In genomic region chr11:62544521-62545436, GRCh38 we compare ENCODE assay signal across 1 cellular context.
TF ChIP-seq lines count a peak whose summit lies in the region.

No MANE protein-coding gene starts in this region.

TF ChIP-seq in IMR-90, 13 proteins besides CTCF, POLR2A, EP300 and RAD21:
- TF ChIP-seq CHD1 (IDR thresholded peaks at IDR 0.05; ENCODE audit: low read depth, low read length): no peak
- no peak for TF ChIP-seq FOS (IDR thresholded peaks at IDR 0.05; ENCODE audit: low read depth, low read length)
- TF ChIP-seq USF2 (IDR thresholded peaks at IDR 0.05; ENCODE audit: low read depth, low read length): no peak
- TF ChIP-seq BHLHE40 (IDR thresholded peaks at IDR 0.05; ENCODE audit: low read depth, low read length): no peak
- no peak for TF ChIP-seq CEBPB (IDR thresholded peaks at IDR 0.05; ENCODE audit: low read depth, low read length)
- TF ChIP-seq MAZ (IDR thresholded peaks at IDR 0.05; ENCODE audit: borderline replicate concordance, low read depth, low read length): no peak
- TF ChIP-seq ELK1 (IDR thresholded peaks at IDR 0.05; ENCODE audit: borderline replicate concordance, low read depth, low read length): no peak
- no peak for TF ChIP-seq MXI1 (IDR thresholded peaks at IDR 0.05; ENCODE audit: borderline replicate concordance, low read depth, low read length)
- no peak for TF ChIP-seq RFX5 (IDR thresholded peaks at IDR 0.05; ENCODE audit: low read depth, low read length)
- TF ChIP-seq NFE2L2 (IDR thresholded peaks at IDR 0.05; ENCODE audit: low read depth, low read length): no peak
- TF ChIP-seq RCOR1 (IDR thresholded peaks at IDR 0.05; ENCODE audit: insufficient replicate concordance, low read length): no peak
- no peak for TF ChIP-seq SMC3 (IDR thresholded peaks at IDR 0.05; ENCODE audit: low read depth, low read length)
- no peak for TF ChIP-seq MAFK (IDR thresholded peaks at IDR 0.05; ENCODE audit: low read depth, low read length)
